In genomic region chr4:151850751-151851150, GRCh38 we compare ENCODE assay signal across 21 cellular contexts.
DNase-seq lines count a peak whose midpoint lies in the region; ATAC-seq and TF ChIP-seq lines count a peak whose summit lies in the region.
"Had no signal": no experiment of that assay in that cellular context is flagged by ENCODE, and none has a peak within 500 bp of the region (broad histone marks: within the 10 kb centered on the region; RNA-seq: fewer than 3 reads in every experiment).

No MANE protein-coding gene starts in this region.

- intact Hi-C loops in mammary epithelial cell (cut with micrococcal nuclease): no loop called here

- peaks cover under 1% of the 10 kb centered on the region for H3K27me3 ChIP-seq in mammary epithelial cell (ENCODE audit: insufficient read depth, low read length)
- H3K27me3 ChIP-seq in foreskin keratinocyte: peaks cover 2% of the 10 kb centered on the region
- H3K27me3 ChIP-seq: gastrocnemius medialis, transverse colon had no signal

- H3K27ac ChIP-seq in mammary epithelial cell (ENCODE audit: insufficient read depth, low read depth, low read length) (no peak overlapping the region), foreskin keratinocyte (no peak overlapping the region)
- H3K27ac ChIP-seq: gastrocnemius medialis, transverse colon had no signal

- H3K36me3 ChIP-seq in mammary epithelial cell (ENCODE audit: insufficient read depth, low read length): no peaks in the 10 kb centered on the region
- H3K36me3 ChIP-seq: gastrocnemius medialis, transverse colon had no signal

- in situ Hi-C loops in mammary epithelial cell (cut with MboI; ENCODE audit: low sequenced_read_pairs in 2 of 2): no loop called here

- 0% methylated on average over 1 of the region's 1 CpG for WGBS in mammary epithelial cell (ENCODE audit: low coverage, missing lambda C conversion rate)

- DNase-seq in GM04504 (ENCODE audit: low read depth): peak; percentile 16
- peak; percentile 43 for DNase-seq in mammary epithelial cell
- peak; percentile 9 to 57 for DNase-seq in foreskin keratinocyte
- peak; percentile 43 for DNase-seq in stromal cell of bone marrow (ENCODE audit: low read depth)
- DNase-seq in NCI-H2227 (lab: John Stamatoyannopoulos, UW; ENCODE audit: unreplicated experiment): no peak
- DNase-seq in activated T-cell treated with anti-CD3 and anti-CD28 coated beads, Interleukin-2, amount 50 U/mL, for 48 hours: no peak
- no peak for DNase-seq in RKO (ENCODE audit: low spot score)
- no peak for DNase-seq in NOMO-1 treated with dmso at 0.1 percent for 144 hours (lab: John Stamatoyannopoulos, UW; ENCODE audit: unreplicated experiment)
- DNase-seq: activated CD4-positive, alpha-beta T cell treated with anti-CD3 and anti-CD28 coated beads for 4 hours; DND-41; gastrocnemius medialis; left colon; midbrain; MM.1S; NCI-H774; OCI-M1; SIG-M5; stimulated activated CD4-positive, alpha-beta T cell treated with anti-CD3 and anti-CD28 coated beads, Interleukin-1b, Interleukin-23, amount 100 ng/mL, for 48 hours; stimulated activated naive B cell treated with anti-CD40 and anti-IgM and Interleukin-4, amounts not matched to agents 10 μg/mL and 1 μg/mL and 100 μg/mL, for 72 hours; T-cell; transverse colon had no signal

- H3K4me1 ChIP-seq in mammary epithelial cell (ENCODE audit: insufficient read depth, low read length): no peaks in the 10 kb centered on the region
- peaks cover 7% of the 10 kb centered on the region for H3K4me1 ChIP-seq in foreskin keratinocyte
- H3K4me1 ChIP-seq: gastrocnemius medialis, transverse colon had no signal

- H4K20me1 ChIP-seq in mammary epithelial cell (ENCODE audit: insufficient read depth, low read length): no peaks in the 10 kb centered on the region

- peak overlapping the region; percentile 1 for H2AFZ ChIP-seq in mammary epithelial cell (ENCODE audit: low read depth, low read length)

- BruUV-seq in mammary epithelial cell (replicated peaks; lab: Mats Ljungman, UMichigan): no TSS peak

- TF ChIP-seq CTCF in mammary epithelial cell (conservative IDR thresholded peaks at IDR 0.05 in 1 of 2, IDR thresholded peaks at IDR 0.05 in 1 of 2; ENCODE audit: extremely low read depth in 1 of 2, insufficient read depth in 1 of 2, low read depth in 1 of 2, low read length in 2 of 2) (no peak), foreskin keratinocyte (conservative IDR thresholded peaks at IDR 0.05) (no peak)

- no peaks in the 10 kb centered on the region for H3K9me3 ChIP-seq in mammary epithelial cell (replicated peaks; ENCODE audit: insufficient read depth, low read length)
- H3K9me3 ChIP-seq: gastrocnemius medialis, transverse colon had no signal

- H3K4me2 ChIP-seq in mammary epithelial cell (ENCODE audit: insufficient read depth, low read depth, low read length): no peak overlapping the region

- CTCF ChIA-PET in mammary epithelial cell (lab: Charles Lee; ENCODE audit: low non-redundant PET): no interaction called here

- no peak overlapping the region for H3K4me3 ChIP-seq in mammary epithelial cell (replicated peaks in 1 of 3; ENCODE audit: insufficient read depth in 1 of 3, low read depth in 2 of 3, low read length in 3 of 3)
- H3K4me3 ChIP-seq: gastrocnemius medialis, transverse colon had no signal

- H3K9ac ChIP-seq in mammary epithelial cell (ENCODE audit: insufficient read depth, low read length): no peak overlapping the region

- H3K79me2 ChIP-seq in mammary epithelial cell (ENCODE audit: insufficient read depth, low read length): no peaks in the 10 kb centered on the region

- peak; percentile 38 for ATAC-seq in foreskin keratinocyte
- ATAC-seq: gastrocnemius medialis; left colon; stimulated activated naive B cell treated with anti-CD40 and anti-IgM and Interleukin-4, amounts not matched to agents 10 μg/mL and 1 μg/mL and 100 μg/mL, for 72 hours; T-cell had no signal

- dilution Hi-C loops in mammary epithelial cell (cut with HindIII; ENCODE audit: low sequenced_read_pairs): loop anchor here (5.0 kb wide), 1 partner anchor 73 kb away; no protein-coding TSS in a partner anchor

Comparison
In these comparisons a context has a peak if more than half of its experiments do, and no peak if none do; other contexts are left out.
1. DNase-seq: peak in GM04504 (single experiment), mammary epithelial cell (single experiment), foreskin keratinocyte (2 of 2) and stromal cell of bone marrow (single experiment); none in NCI-H2227 (single experiment), activated T-cell treated with anti-CD3 and anti-CD28 coated beads, Interleukin-2, amount 50 U/mL, for 48 hours (0 of 2), RKO (single experiment) and NOMO-1 treated with dmso at 0.1 percent for 144 hours (single experiment).